Comparison of ENCODE assay signal across 2 cellular contexts in the genomic region with DNA sequence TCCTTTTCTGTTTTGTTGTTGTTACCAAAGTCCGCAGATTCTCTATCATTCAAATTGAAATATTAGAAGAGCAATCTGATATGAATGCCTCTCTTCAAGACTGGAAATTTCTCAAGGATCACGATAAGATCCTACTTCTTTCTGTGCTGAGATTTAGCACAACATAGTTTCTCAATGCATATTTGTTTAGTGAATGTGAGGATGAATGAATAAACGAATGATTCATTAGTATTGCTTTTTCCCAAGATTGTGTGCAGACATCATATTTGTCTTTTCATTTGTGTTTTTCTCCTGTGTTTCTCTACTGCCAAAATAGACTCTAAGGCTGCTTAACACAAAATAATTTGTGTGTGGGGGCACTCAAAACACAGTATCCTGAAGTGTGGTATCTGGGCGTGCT.
TF ChIP-seq lines count a peak whose summit lies in the region.

No MANE protein-coding gene starts in this region.

TF ChIP-seq in IMR-90, 13 proteins besides CTCF, POLR2A, EP300 and RAD21:
- peak; percentile 65 for TF ChIP-seq CEBPB (IDR thresholded peaks at IDR 0.05; ENCODE audit: low read depth, low read length)
- TF ChIP-seq FOS (IDR thresholded peaks at IDR 0.05; ENCODE audit: low read depth, low read length), result peak; percentile 56; the same call in 1 of the 2 replicates
- TF ChIP-seq RCOR1 (IDR thresholded peaks at IDR 0.05; ENCODE audit: insufficient replicate concordance, low read length), result no peak

TF ChIP-seq in HepG2, 621 proteins besides CTCF, POLR2A, EP300 and RAD21:
- TF ChIP-seq, protein P1, sequence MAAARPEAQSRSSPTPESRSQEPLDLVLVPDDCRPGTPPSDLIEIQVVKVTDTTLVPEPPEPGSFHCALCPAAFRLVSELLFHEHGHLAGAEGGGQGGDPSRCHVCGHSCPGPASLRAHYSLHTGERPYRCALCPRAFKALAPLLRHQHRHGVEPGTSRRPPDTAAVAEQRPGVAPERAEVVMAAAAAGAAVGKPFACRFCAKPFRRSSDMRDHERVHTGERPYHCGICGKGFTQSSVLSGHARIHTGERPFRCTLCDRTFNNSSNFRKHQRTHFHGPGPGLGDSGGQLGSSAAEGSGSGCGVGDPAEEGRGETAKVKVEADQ (CRISPR knock-in tag; IDR thresholded peaks at IDR 0.05; ENCODE audit: borderline replicate concordance), result no peak
- TF ChIP-seq ZNF660 (CRISPR knock-in tag; IDR thresholded peaks at IDR 0.05; ENCODE audit: borderline replicate concordance, low read depth) (no peak), RBFOX2 (IDR thresholded peaks at IDR 0.05; ENCODE audit: low read depth, low read length) (no peak), ZNF713 (CRISPR knock-in tag; IDR thresholded peaks at IDR 0.05) (no peak), EHMT2 (IDR thresholded peaks at IDR 0.05; ENCODE audit: borderline replicate concordance, low read depth, low read length) (no peak), SP140L (CRISPR knock-in tag; IDR thresholded peaks at IDR 0.05; ENCODE audit: borderline replicate concordance) (no peak), TAF1 (CRISPR knock-in tag; IDR thresholded peaks at IDR 0.05) (no peak), AKNA (CRISPR knock-in tag; IDR thresholded peaks at IDR 0.05; ENCODE audit: borderline replicate concordance) (no peak), ZNF841 (CRISPR knock-in tag; IDR thresholded peaks at IDR 0.05; ENCODE audit: borderline replicate concordance) (no peak), ZNF766 (CRISPR knock-in tag; IDR thresholded peaks at IDR 0.05; ENCODE audit: borderline replicate concordance) (no peak), SNAPC5 (CRISPR knock-in tag; IDR thresholded peaks at IDR 0.05; ENCODE audit: borderline replicate concordance) (no peak), PRDM10 (CRISPR knock-in tag; IDR thresholded peaks at IDR 0.05; ENCODE audit: low read depth) (no peak), ZMYM4 (CRISPR knock-in tag; IDR thresholded peaks at IDR 0.05) (no peak), NR2F6 (IDR thresholded peaks at IDR 0.05) (no peak), NR2F6 (CRISPR knock-in tag; IDR thresholded peaks at IDR 0.05) (no peak)
- TF ChIP-seq, protein P2, sequence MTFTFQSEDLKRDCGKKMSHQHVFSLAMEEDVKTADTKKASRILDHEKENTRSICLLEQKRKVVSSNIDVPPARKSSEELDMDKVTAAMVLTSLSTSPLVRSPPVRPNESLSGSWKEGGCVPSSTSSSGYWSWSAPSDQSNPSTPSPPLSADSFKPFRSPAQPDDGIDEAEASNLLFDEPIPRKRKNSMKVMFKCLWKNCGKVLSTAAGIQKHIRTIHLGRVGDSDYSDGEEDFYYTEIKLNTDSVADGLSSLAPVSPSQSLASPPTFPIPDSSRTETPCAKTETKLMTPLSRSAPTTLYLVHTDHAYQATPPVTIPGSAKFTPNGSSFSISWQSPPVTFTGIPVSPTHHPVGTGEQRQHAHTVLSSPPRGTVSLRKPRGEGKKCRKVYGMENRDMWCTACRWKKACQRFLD (CRISPR knock-in tag; IDR thresholded peaks at IDR 0.05; ENCODE audit: borderline replicate concordance), result no peak
